ENCODE assay signal across 24 cellular contexts in genomic region chr1:119752592-119752991, GRCh38. TPM values are rescaled to one million over a fixed set of nuclear protein-coding genes. Genes with fewer than 3 reads are reported as not detected.
DNase-seq lines count a peak whose midpoint lies in the region; ATAC-seq and TF ChIP-seq lines count a peak whose summit lies in the region.
"Had no signal": no experiment of that assay in that cellular context is flagged by ENCODE, and none has a peak within 500 bp of the region (broad histone marks: within the 10 kb centered on the region; RNA-seq: fewer than 3 reads in every experiment).

No MANE protein-coding gene starts in this region.

- CTCF ChIA-PET in activated CD4-positive, alpha-beta memory T cell treated with anti-CD3 and anti-CD28 coated beads, Interleukin-2, amount 10 ng/mL, durations not matched to agents 7 days and 5 days (lab: Charles Lee), result interaction anchor here (1.7 to 3.2 kb wide), 3 partner anchors 8 to 56 kb away, joined by 3 to 21 read pairs (median 8); no protein-coding TSS in a partner anchor
- CTCF ChIA-PET in activated CD4-positive, alpha-beta memory T cell treated with anti-CD3 and anti-CD28 coated beads for 36 hours (lab: Charles Lee), result interaction anchor here (1.2 kb wide), 1 partner anchor 9 kb away, joined by 7 read pairs; no protein-coding TSS in a partner anchor
- CTCF ChIA-PET in activated naive CD4-positive, alpha-beta T cell treated with anti-CD3 and anti-CD28 coated beads, Interleukin-2, amount 10 ng/mL, durations not matched to agents 7 days and 5 days (lab: Charles Lee), result no interaction called here

- intact Hi-C loops in activated CD4-positive, alpha-beta memory T cell treated with anti-CD3 and anti-CD28 coated beads for 36 hours (cut with micrococcal nuclease), result no loop called here

- H3K36me3 Mint-ChIP-seq in activated CD4-positive, alpha-beta memory T cell treated with anti-CD3 and anti-CD28 coated beads, Interleukin-2, amount 10 ng/mL, durations not matched to agents 7 days and 5 days (ENCODE audit: low read depth), result no peaks in the 10 kb centered on the region
- H3K36me3 Mint-ChIP-seq in activated CD4-positive, alpha-beta memory T cell treated with anti-CD3 and anti-CD28 coated beads for 36 hours, result no peaks in the 10 kb centered on the region
- no peaks in the 10 kb centered on the region for H3K36me3 Mint-ChIP-seq in activated naive CD4-positive, alpha-beta T cell treated with anti-CD3 and anti-CD28 coated beads, Interleukin-2, amount 10 ng/mL, durations not matched to agents 7 days and 5 days
- no peaks in the 10 kb centered on the region for H3K36me3 Mint-ChIP-seq in T-helper 2 cell treated with Interferon-gamma antibody and Interleukin-4, amounts not matched to agents 5 μg/mL and 100 μg/mL, for 36 hours (ENCODE audit: low read depth)
- H3K36me3 Mint-ChIP-seq in GM23338 (ENCODE audit: low read depth), result no peaks in the 10 kb centered on the region
- H3K36me3 Mint-ChIP-seq: CD14-positive monocyte; CD8-positive, alpha-beta memory T cell had no signal

- no peak overlapping the region for H3K27ac Mint-ChIP-seq in activated CD4-positive, alpha-beta memory T cell treated with anti-CD3 and anti-CD28 coated beads, Interleukin-2, amount 10 ng/mL, durations not matched to agents 7 days and 5 days
- H3K27ac Mint-ChIP-seq in activated CD4-positive, alpha-beta memory T cell treated with anti-CD3 and anti-CD28 coated beads for 36 hours, result no peak overlapping the region
- H3K27ac Mint-ChIP-seq in activated naive CD4-positive, alpha-beta T cell treated with anti-CD3 and anti-CD28 coated beads, Interleukin-2, amount 10 ng/mL, durations not matched to agents 7 days and 5 days, result peak overlapping the region; percentile 73
- H3K27ac Mint-ChIP-seq in T-helper 2 cell treated with Interferon-gamma antibody and Interleukin-4, amounts not matched to agents 5 μg/mL and 100 μg/mL, for 36 hours, result peak overlapping the region; percentile 44
- H3K27ac Mint-ChIP-seq in GM23338, result no peak overlapping the region
- H3K27ac Mint-ChIP-seq: CD14-positive monocyte; CD4-positive, alpha-beta T cell; CD8-positive, alpha-beta memory T cell; HFFc6 had no signal

- H3K36me3 ChIP-seq in GM23338 (ENCODE audit: insufficient read depth), result no peaks in the 10 kb centered on the region
- H3K36me3 ChIP-seq: BE2C; BLaER1 treated with 17β-estradiol and CSF1 and Interleukin-3, amounts not matched to agents 10 nM and 100 nM; HAP-1 had no signal

- H3K4me3 ChIP-seq in GM23338, result no peak overlapping the region
- H3K4me3 ChIP-seq: A549; BLaER1 treated with 17β-estradiol and CSF1 and Interleukin-3, amounts not matched to agents 10 nM and 100 nM; GM12878; HAP-1 had no signal

- H3K27me3 Mint-ChIP-seq in activated CD4-positive, alpha-beta memory T cell treated with anti-CD3 and anti-CD28 coated beads, Interleukin-2, amount 10 ng/mL, durations not matched to agents 7 days and 5 days, result peaks cover 64% of the 10 kb centered on the region
- H3K27me3 Mint-ChIP-seq in activated CD4-positive, alpha-beta memory T cell treated with anti-CD3 and anti-CD28 coated beads for 36 hours, result peaks cover 15% of the 10 kb centered on the region
- H3K27me3 Mint-ChIP-seq in activated naive CD4-positive, alpha-beta T cell treated with anti-CD3 and anti-CD28 coated beads, Interleukin-2, amount 10 ng/mL, durations not matched to agents 7 days and 5 days, result peaks cover 61% of the 10 kb centered on the region
- peaks cover 50% of the 10 kb centered on the region for H3K27me3 Mint-ChIP-seq in T-helper 2 cell treated with Interferon-gamma antibody and Interleukin-4, amounts not matched to agents 5 μg/mL and 100 μg/mL, for 36 hours (ENCODE audit: low read depth)
- H3K27me3 Mint-ChIP-seq in GM23338 (ENCODE audit: insufficient read depth, low read depth, poor library complexity), result peaks cover 6% of the 10 kb centered on the region

- no peak overlapping the region for H2AFZ ChIP-seq in GM23338

- H3K27me3 ChIP-seq in GM23338 (ENCODE audit: insufficient read depth), result no peaks in the 10 kb centered on the region
- H3K27me3 ChIP-seq: BLaER1 treated with 17β-estradiol and CSF1 and Interleukin-3, amounts not matched to agents 10 nM and 100 nM had no signal

- no peak for TF ChIP-seq CTCF in GM23338 (conservative IDR thresholded peaks at IDR 0.05; ENCODE audit: low read depth in 2 of 2)

- H4K20me1 ChIP-seq in GM23338 (replicated peaks; ENCODE audit: insufficient read depth), result no peaks in the 10 kb centered on the region
- H4K20me1 ChIP-seq: BLaER1 treated with 17β-estradiol and CSF1 and Interleukin-3, amounts not matched to agents 10 nM and 100 nM had no signal

- H3K27ac ChIP-seq in GM23338 (ENCODE audit: low read depth), result no peak overlapping the region
- H3K27ac ChIP-seq: A549; BLaER1 treated with 17β-estradiol and CSF1 and Interleukin-3, amounts not matched to agents 10 nM and 100 nM had no signal

- ATAC-seq in GM23338, result no peak
- ATAC-seq: A549, GM12878 had no signal

- DNase-seq in activated CD4-positive, alpha-beta memory T cell treated with anti-CD3 and anti-CD28 coated beads, Interleukin-2, amount 10 ng/mL, durations not matched to agents 7 days and 5 days, result peak; percentile 24
- no peak for DNase-seq in activated CD4-positive, alpha-beta memory T cell treated with anti-CD3 and anti-CD28 coated beads for 36 hours
- DNase-seq in activated naive CD4-positive, alpha-beta T cell treated with anti-CD3 and anti-CD28 coated beads, Interleukin-2, amount 10 ng/mL, durations not matched to agents 7 days and 5 days, result peak; percentile 28
- DNase-seq in activated naive CD4-positive, alpha-beta T cell (lab: John Stamatoyannopoulos, UW), result no peak
- no peak for DNase-seq in T-helper 2 cell treated with Interferon-gamma antibody and Interleukin-4, amounts not matched to agents 5 μg/mL and 100 μg/mL, for 36 hours (ENCODE audit: low spot score)
- DNase-seq in germinal center (ENCODE audit: low spot score), result no peak
- no peak for DNase-seq in GM23338 (ENCODE audit: low spot score)
- DNase-seq: 8988T; ACHN; AML-193; BE2C; CD4-positive, alpha-beta T cell; CD8-positive, alpha-beta memory T cell; DMS 273 treated with DMSO at 0.1 percent for 48 hours; DMS79; EL; GDM1; GOT3; HFFc6 had no signal

- no peaks in the 10 kb centered on the region for H3F3A ChIP-seq in GM23338 (replicated peaks; ENCODE audit: low read depth)

- peaks cover 4% of the 10 kb centered on the region; the same call in 1 of the 2 replicates for H3K9me2 ChIP-seq in GM23338 (ENCODE audit: insufficient read depth)

- H3K4me1 Mint-ChIP-seq in activated CD4-positive, alpha-beta memory T cell treated with anti-CD3 and anti-CD28 coated beads, Interleukin-2, amount 10 ng/mL, durations not matched to agents 7 days and 5 days, result peaks cover 22% of the 10 kb centered on the region
- H3K4me1 Mint-ChIP-seq in activated CD4-positive, alpha-beta memory T cell treated with anti-CD3 and anti-CD28 coated beads for 36 hours (ENCODE audit: low read depth), result no peaks in the 10 kb centered on the region
- peaks cover 28% of the 10 kb centered on the region for H3K4me1 Mint-ChIP-seq in activated naive CD4-positive, alpha-beta T cell treated with anti-CD3 and anti-CD28 coated beads, Interleukin-2, amount 10 ng/mL, durations not matched to agents 7 days and 5 days
- H3K4me1 Mint-ChIP-seq in T-helper 2 cell treated with Interferon-gamma antibody and Interleukin-4, amounts not matched to agents 5 μg/mL and 100 μg/mL, for 36 hours (ENCODE audit: low read depth), result peaks cover 12% of the 10 kb centered on the region
- peaks cover 10% of the 10 kb centered on the region for H3K4me1 Mint-ChIP-seq in GM23338
- H3K4me1 Mint-ChIP-seq: CD8-positive, alpha-beta memory T cell had no signal

- no peaks in the 10 kb centered on the region for H3K79me2 ChIP-seq in GM23338 (replicated peaks; ENCODE audit: insufficient read depth)

- POLR2A ChIA-PET in activated CD4-positive, alpha-beta memory T cell treated with anti-CD3 and anti-CD28 coated beads, Interleukin-2, amount 10 ng/mL, durations not matched to agents 7 days and 5 days (lab: Charles Lee), result no interaction called here
- POLR2A ChIA-PET in activated CD4-positive, alpha-beta memory T cell treated with anti-CD3 and anti-CD28 coated beads for 36 hours (lab: Charles Lee), result no interaction called here

- peaks cover 4% of the 10 kb centered on the region; the same call in 1 of the 2 replicates for H3K4me1 ChIP-seq in GM23338 (ENCODE audit: insufficient read depth)
- H3K4me1 ChIP-seq: A549, BE2C, HAP-1 had no signal

- H3K9me3 Mint-ChIP-seq in activated CD4-positive, alpha-beta memory T cell treated with anti-CD3 and anti-CD28 coated beads, Interleukin-2, amount 10 ng/mL, durations not matched to agents 7 days and 5 days, result no peaks in the 10 kb centered on the region
- H3K9me3 Mint-ChIP-seq in activated CD4-positive, alpha-beta memory T cell treated with anti-CD3 and anti-CD28 coated beads for 36 hours, result no peaks in the 10 kb centered on the region
- no peaks in the 10 kb centered on the region for H3K9me3 Mint-ChIP-seq in activated naive CD4-positive, alpha-beta T cell treated with anti-CD3 and anti-CD28 coated beads, Interleukin-2, amount 10 ng/mL, durations not matched to agents 7 days and 5 days
- H3K9me3 Mint-ChIP-seq in T-helper 2 cell treated with Interferon-gamma antibody and Interleukin-4, amounts not matched to agents 5 μg/mL and 100 μg/mL, for 36 hours, result no peaks in the 10 kb centered on the region
- H3K9me3 Mint-ChIP-seq in GM23338, result no peaks in the 10 kb centered on the region
- H3K9me3 Mint-ChIP-seq: CD4-positive, alpha-beta T cell; HFFc6 had no signal

- peak overlapping the region; percentile 38 for H3K4me3 Mint-ChIP-seq in activated CD4-positive, alpha-beta memory T cell treated with anti-CD3 and anti-CD28 coated beads, Interleukin-2, amount 10 ng/mL, durations not matched to agents 7 days and 5 days
- no peak overlapping the region for H3K4me3 Mint-ChIP-seq in activated CD4-positive, alpha-beta memory T cell treated with anti-CD3 and anti-CD28 coated beads for 36 hours
- H3K4me3 Mint-ChIP-seq in activated naive CD4-positive, alpha-beta T cell treated with anti-CD3 and anti-CD28 coated beads, Interleukin-2, amount 10 ng/mL, durations not matched to agents 7 days and 5 days, result peak overlapping the region; percentile 27
- peak overlapping the region; percentile 63 for H3K4me3 Mint-ChIP-seq in T-helper 2 cell treated with Interferon-gamma antibody and Interleukin-4, amounts not matched to agents 5 μg/mL and 100 μg/mL, for 36 hours
- no peak overlapping the region for H3K4me3 Mint-ChIP-seq in GM23338
- H3K4me3 Mint-ChIP-seq: CD14-positive monocyte; CD4-positive, alpha-beta T cell; CD8-positive, alpha-beta memory T cell; HFFc6 had no signal

- no peak overlapping the region for H3K4me2 ChIP-seq in GM23338
- H3K4me2 ChIP-seq: A549; BLaER1 treated with 17β-estradiol and CSF1 and Interleukin-3, amounts not matched to agents 10 nM and 100 nM had no signal

RNA-seq across cellular contexts. Expression of gene HMGCS2, which starts 16.1 kb away (rescaled TPM):
- not detected for total RNA-seq in activated CD4-positive, alpha-beta memory T cell treated with anti-CD3 and anti-CD28 coated beads, Interleukin-2, amount 10 ng/mL, durations not matched to agents 7 days and 5 days
- total RNA-seq in activated CD4-positive, alpha-beta memory T cell treated with anti-CD3 and anti-CD28 coated beads for 36 hours, result not detected
- not detected in 2 replicates for total RNA-seq in GM23338 (2014; rRNA removed; shearing (Covaris generic))
- polyA plus RNA-seq in GM23338 (2016; fragmentation: Nextera tagmentation; extraction: Ambion mirVana), result not detected in 2 replicates
- total RNA-seq: CD4-positive, alpha-beta T cell; CD8-positive, alpha-beta memory T cell; HFFc6 had no signal
- polyA plus RNA-seq: A549; CD14-positive monocyte; CD8-positive, alpha-beta memory T cell; GM12878 had no signal

RNA-seq across cellular contexts. Expression of gene PHGDH, which starts 40.9 kb away (rescaled TPM):
- 100 to 1,000 TPM; 132 to 143 TPM for total RNA-seq in activated CD4-positive, alpha-beta memory T cell treated with anti-CD3 and anti-CD28 coated beads, Interleukin-2, amount 10 ng/mL, durations not matched to agents 7 days and 5 days
- 100 to 1,000 TPM; 138 to 143 TPM for total RNA-seq in activated CD4-positive, alpha-beta memory T cell treated with anti-CD3 and anti-CD28 coated beads for 36 hours
- total RNA-seq in GM23338 (2014; rRNA removed; shearing (Covaris generic)), result 816 and 885 TPM in 2 replicates
- polyA plus RNA-seq in GM23338 (2016; fragmentation: Nextera tagmentation; extraction: Ambion mirVana), result 612 and 652 TPM in 2 replicates

RNA-seq across cellular contexts. Expression of gene REG4, which starts 58.7 kb away (rescaled TPM):
- total RNA-seq in activated CD4-positive, alpha-beta memory T cell treated with anti-CD3 and anti-CD28 coated beads, Interleukin-2, amount 10 ng/mL, durations not matched to agents 7 days and 5 days, result not detected
- not detected for total RNA-seq in activated CD4-positive, alpha-beta memory T cell treated with anti-CD3 and anti-CD28 coated beads for 36 hours
- total RNA-seq in GM23338 (2014; rRNA removed; shearing (Covaris generic)), result not detected in 2 replicates
- not detected in 2 replicates for polyA plus RNA-seq in GM23338 (2016; fragmentation: Nextera tagmentation; extraction: Ambion mirVana)
- total RNA-seq: GM12878, HFFc6 had no signal
- polyA plus RNA-seq: A549, CD14-positive monocyte, GM12878 had no signal

Comparison
In these comparisons a context has a peak if more than half of its experiments do, and no peak if none do; other contexts are left out.
1. DNase-seq: peak in activated CD4-positive, alpha-beta memory T cell treated with anti-CD3 and anti-CD28 coated beads, Interleukin-2, amount 10 ng/mL, durations not matched to agents 7 days and 5 days (single experiment) and activated naive CD4-positive, alpha-beta T cell treated with anti-CD3 and anti-CD28 coated beads, Interleukin-2, amount 10 ng/mL, durations not matched to agents 7 days and 5 days (single experiment); none in activated CD4-positive, alpha-beta memory T cell treated with anti-CD3 and anti-CD28 coated beads for 36 hours (single experiment), activated naive CD4-positive, alpha-beta T cell (0 of 4), T-helper 2 cell treated with Interferon-gamma antibody and Interleukin-4, amounts not matched to agents 5 μg/mL and 100 μg/mL, for 36 hours (single experiment), germinal center (single experiment) and GM23338 (single experiment).
2. H3K4me3 Mint-ChIP-seq: peak in activated CD4-positive, alpha-beta memory T cell treated with anti-CD3 and anti-CD28 coated beads, Interleukin-2, amount 10 ng/mL, durations not matched to agents 7 days and 5 days (single experiment), activated naive CD4-positive, alpha-beta T cell treated with anti-CD3 and anti-CD28 coated beads, Interleukin-2, amount 10 ng/mL, durations not matched to agents 7 days and 5 days (single experiment) and T-helper 2 cell treated with Interferon-gamma antibody and Interleukin-4, amounts not matched to agents 5 μg/mL and 100 μg/mL, for 36 hours (single experiment); none in activated CD4-positive, alpha-beta memory T cell treated with anti-CD3 and anti-CD28 coated beads for 36 hours (single experiment) and GM23338 (single experiment).
3. H3K27ac Mint-ChIP-seq: peak in activated naive CD4-positive, alpha-beta T cell treated with anti-CD3 and anti-CD28 coated beads, Interleukin-2, amount 10 ng/mL, durations not matched to agents 7 days and 5 days (single experiment) and T-helper 2 cell treated with Interferon-gamma antibody and Interleukin-4, amounts not matched to agents 5 μg/mL and 100 μg/mL, for 36 hours (single experiment); none in activated CD4-positive, alpha-beta memory T cell treated with anti-CD3 and anti-CD28 coated beads, Interleukin-2, amount 10 ng/mL, durations not matched to agents 7 days and 5 days (single experiment), activated CD4-positive, alpha-beta memory T cell treated with anti-CD3 and anti-CD28 coated beads for 36 hours (single experiment) and GM23338 (single experiment).